Comparison of ENCODE assay signal across 9 cellular contexts in genomic region chr1:198165927-198166647, GRCh38. TPM values are rescaled to one million over a fixed set of nuclear protein-coding genes. Genes with fewer than 3 reads are reported as not detected.
DNase-seq lines count a peak whose midpoint lies in the region; ATAC-seq, FAIRE-seq and TF ChIP-seq lines count a peak whose summit lies in the region.
"Had no signal": no experiment of that assay in that cellular context is flagged by ENCODE, and none has a peak within 500 bp of the region (broad histone marks: within the 10 kb centered on the region; RNA-seq: fewer than 3 reads in every experiment).

No MANE protein-coding gene starts in this region.

- CTCF ChIA-PET in endothelial cell of umbilical vein (lab: Charles Lee), result interaction anchor here (0.8 to 1.8 kb wide), 7 partner anchors 9 to 94 kb away, joined by 3 to 4 read pairs (median 3); partner anchors contain the start of gene NEK7

- FAIRE-seq in endothelial cell of umbilical vein (lab: Jason Lieb, UNC) (no peak), frontal cortex (lab: Jason Lieb, UNC) (no peak)

- ATAC-seq in GM19372 (IDR thresholded peaks at IDR 0.05; ENCODE audit: low read depth, unreplicated experiment) (peak; percentile 37), HG03439 (IDR thresholded peaks at IDR 0.05; ENCODE audit: unreplicated experiment) (peak; percentile 36)

- TF ChIP-seq CTCF in endothelial cell of umbilical vein (IDR thresholded peaks at IDR 0.05; ENCODE audit: extremely low read depth in 1 of 2, insufficient read depth in 1 of 2, low read depth in 1 of 2, low read length in 2 of 2), result no peak

- no peak overlapping the region for H3K4me3 ChIP-seq in BLaER1 treated with 17β-estradiol and CSF1 and Interleukin-3, amounts not matched to agents 10 nM and 100 nM
- no peak overlapping the region for H3K4me3 ChIP-seq in endothelial cell of umbilical vein (replicated peaks in 1 of 3; ENCODE audit: insufficient read depth in 1 of 3, low read depth in 1 of 3, low read length in 3 of 3)

- no peak overlapping the region for H3K9ac ChIP-seq in BLaER1 treated with 17β-estradiol and CSF1 and Interleukin-3, amounts not matched to agents 10 nM and 100 nM
- H3K9ac ChIP-seq in endothelial cell of umbilical vein (replicated peaks; ENCODE audit: extremely low read depth, insufficient read depth, low read length), result no peak overlapping the region

- H3K27ac ChIP-seq in BLaER1 treated with 17β-estradiol and CSF1 and Interleukin-3, amounts not matched to agents 10 nM and 100 nM, result no peak overlapping the region
- H3K27ac ChIP-seq in endothelial cell of umbilical vein (ENCODE audit: insufficient read depth, low read depth, low read length), result no peak overlapping the region

- no peak for DNase-seq in endothelial cell of umbilical vein (ENCODE audit: low read depth, low spot score)
- DNase-seq in NCI-H1436 (lab: John Stamatoyannopoulos, UW), result no peak
- DNase-seq in frontal cortex (ENCODE audit: low spot score in 2 of 2), result no peak
- DNase-seq in NCI-H2171 treated with DMSO at 0.1 percent for 48 hours (lab: John Stamatoyannopoulos, UW), result no peak
- DNase-seq in NCI-H524 treated with DMSO at 0.1 percent for 48 hours (lab: John Stamatoyannopoulos, UW), result no peak
- DNase-seq: erythroblast had no signal

- no peak for TF ChIP-seq POLR2A in endothelial cell of umbilical vein (IDR thresholded peaks at IDR 0.05; ENCODE audit: low read depth, low read length)

- POLR2A ChIA-PET in endothelial cell of umbilical vein (lab: Charles Lee), result no interaction called here

- peaks cover 92% of the 10 kb centered on the region for H3K79me2 ChIP-seq in endothelial cell of umbilical vein (ENCODE audit: control insufficient read depth, insufficient read depth, low read length)

- intact Hi-C loops in endothelial cell of umbilical vein (cut with micrococcal nuclease), result no loop called here

- H2AFZ ChIP-seq in endothelial cell of umbilical vein (ENCODE audit: low read depth, low read length), result no peak overlapping the region

- no peaks in the 10 kb centered on the region for H3K9me1 ChIP-seq in endothelial cell of umbilical vein (replicated peaks; ENCODE audit: control insufficient read depth, extremely low read depth, insufficient read depth, low read length)

- H3K4me1 ChIP-seq in BLaER1 treated with 17β-estradiol and CSF1 and Interleukin-3, amounts not matched to agents 10 nM and 100 nM, result peaks cover 11 to 81% (median 22%) of the 10 kb centered on the region in 10 experiments; a peak in 19 of 20 replicates
- H3K4me1 ChIP-seq in endothelial cell of umbilical vein (ENCODE audit: control insufficient read depth, extremely low read depth, insufficient read depth, low read length), result peaks cover 37% of the 10 kb centered on the region

- dilution Hi-C loops in endothelial cell of umbilical vein (cut with MboI; ENCODE audit: extremely low pct_ligation_motif_present, low sequenced_read_pairs), result no loop called here

- no peaks in the 10 kb centered on the region for H3K9me3 ChIP-seq in BLaER1 treated with 17β-estradiol and CSF1 and Interleukin-3, amounts not matched to agents 10 nM and 100 nM (replicated peaks in 1 of 11)
- no peaks in the 10 kb centered on the region for H3K9me3 ChIP-seq in endothelial cell of umbilical vein (replicated peaks; ENCODE audit: control insufficient read depth, insufficient read depth, low read length)

- H3K36me3 ChIP-seq in BLaER1 treated with 17β-estradiol and CSF1 and Interleukin-3, amounts not matched to agents 10 nM and 100 nM, result peaks cover 0 to 9% (median 5%) of the 10 kb centered on the region in 11 experiments; a peak in 4 of 22 replicates
- no peaks in the 10 kb centered on the region for H3K36me3 ChIP-seq in endothelial cell of umbilical vein (ENCODE audit: control insufficient read depth in 2 of 2, extremely low read depth in 1 of 2, insufficient read depth in 2 of 2, low read length in 2 of 2)

- peaks cover 7 to 100% (median 42%) of the 10 kb centered on the region in 11 experiments; a peak in 16 of 22 replicates for H4K20me1 ChIP-seq in BLaER1 treated with 17β-estradiol and CSF1 and Interleukin-3, amounts not matched to agents 10 nM and 100 nM
- peaks cover 2% of the 10 kb centered on the region for H4K20me1 ChIP-seq in endothelial cell of umbilical vein (replicated peaks; ENCODE audit: control insufficient read depth, extremely low read depth, insufficient read depth, low read length)

- no peaks in the 10 kb centered on the region for H3K27me3 ChIP-seq in BLaER1 treated with 17β-estradiol and CSF1 and Interleukin-3, amounts not matched to agents 10 nM and 100 nM
- H3K27me3 ChIP-seq in endothelial cell of umbilical vein (ENCODE audit: control insufficient read depth in 2 of 2, insufficient read depth in 2 of 2, low read length in 2 of 2), result no peaks in the 10 kb centered on the region

- no TSS peak for BruUV-seq in endothelial cell of umbilical vein (replicated peaks; lab: Mats Ljungman, UMichigan)

- H3K4me2 ChIP-seq in BLaER1 treated with 17β-estradiol and CSF1 and Interleukin-3, amounts not matched to agents 10 nM and 100 nM, result peak overlapping the region in 10 of 11 experiments; percentile 7 to 61 (median 23); a peak in 17 of 22 replicates
- peak overlapping the region; percentile 30 for H3K4me2 ChIP-seq in endothelial cell of umbilical vein (ENCODE audit: insufficient read depth, low read length)

TF ChIP-seq in endothelial cell of umbilical vein, 7 proteins besides CTCF, POLR2A, EP300 and RAD21:
- no peak for TF ChIP-seq MAX (IDR thresholded peaks at IDR 0.05; ENCODE audit: insufficient read depth, insufficient read length)
- TF ChIP-seq GATA2 (IDR thresholded peaks at IDR 0.05; ENCODE audit: insufficient read depth, insufficient read length, low read depth, low read length), result no peak
- no peak for TF ChIP-seq POLR2AphosphoS5 (IDR thresholded peaks at IDR 0.05; ENCODE audit: insufficient read depth, low read depth, low read length)
- no peak for TF ChIP-seq MYC (IDR thresholded peaks at IDR 0.05; ENCODE audit: low read depth, low read length)
- TF ChIP-seq EZH2 (IDR thresholded peaks at IDR 0.05; ENCODE audit: borderline replicate concordance, low read depth, low read length, severe bottlenecking), result no peak

RNA-seq across cellular contexts. Expression of gene NEK7, which starts 9.3 kb away (rescaled TPM):
- total RNA-seq in endothelial cell of umbilical vein (45.6 and 45.7 TPM in 2 replicates), frontal cortex (15.1 TPM)
- polyA plus RNA-seq in endothelial cell of umbilical vein, result 22.5 and 22.6 TPM in 2 replicates
- 32.6 and 35.9 TPM in 2 replicates for polyA plus RNA-seq in endothelial cell of umbilical vein (2011; cell fraction: cytosol; rRNA removed)
- polyA plus RNA-seq in endothelial cell of umbilical vein (2011; cell fraction: nucleus; rRNA removed), result 69.5 and 74.4 TPM in 2 replicates
- polyA plus RNA-seq in endothelial cell of umbilical vein (2012), result 22.6 and 38.0 TPM in 2 replicates
- polyA minus RNA-seq in endothelial cell of umbilical vein, result 44.9 and 48.0 TPM in 2 replicates
- 85.3 TPM for polyA minus RNA-seq in endothelial cell of umbilical vein (2011; cell fraction: cytosol; rRNA and poly(A)+ RNA removed)
- 81.3 and 92.2 TPM in 2 replicates for polyA minus RNA-seq in endothelial cell of umbilical vein (2011; cell fraction: nucleus; rRNA and poly(A)+ RNA removed)
